14 cellular contexts compared by ENCODE assay signal in the genomic region with DNA sequence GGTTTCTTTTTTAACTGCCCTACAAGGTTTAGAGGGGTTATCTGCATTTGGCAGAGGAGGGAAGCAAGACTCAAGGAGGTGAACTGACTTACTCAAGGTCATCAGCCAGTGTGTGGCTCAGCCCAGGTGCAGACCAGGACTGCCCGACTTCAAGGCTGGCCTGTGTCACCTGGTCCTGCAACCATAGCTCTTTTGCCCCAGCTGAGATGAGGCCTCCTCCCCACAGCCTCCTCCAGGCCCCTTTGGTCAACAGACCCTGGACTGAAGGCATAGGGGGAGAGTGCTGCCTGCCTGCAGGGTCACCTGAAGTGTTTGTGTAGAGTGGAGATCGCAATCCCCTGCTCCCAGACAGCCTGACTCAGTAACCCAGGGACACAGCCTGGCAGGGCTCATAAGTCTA.
DNase-seq lines count a peak whose midpoint lies in the region; FAIRE-seq and TF ChIP-seq lines count a peak whose summit lies in the region.
"Had no signal": no experiment of that assay in that cellular context is flagged by ENCODE, and none has a peak within 500 bp of the region (broad histone marks: within the 10 kb centered on the region; RNA-seq: fewer than 3 reads in every experiment).

No MANE protein-coding gene starts in this region.

- H4K20me1 ChIP-seq in astrocyte (ENCODE audit: insufficient read depth, low read length) (no peaks in the 10 kb centered on the region), fibroblast of lung (ENCODE audit: control insufficient read depth, extremely low read depth, insufficient read depth, low read length) (no peaks in the 10 kb centered on the region)
- H4K20me1 ChIP-seq: BLaER1 had no signal

- peak overlapping the region; percentile 24 for H2AFZ ChIP-seq in astrocyte (ENCODE audit: low read depth, low read length)
- H2AFZ ChIP-seq in fibroblast of lung (ENCODE audit: low read length): no peak overlapping the region
- H2AFZ ChIP-seq in mesenchymal stem cell (ENCODE audit: low read depth, low read length): no peak overlapping the region
- H2AFZ ChIP-seq: GM23248 had no signal

- no peak overlapping the region for H3K4me3 Mint-ChIP-seq in astrocyte (ENCODE audit: unreplicated experiment)
- H3K4me3 Mint-ChIP-seq in activated T-helper 2 cell treated with anti-CD3 and anti-CD28 coated beads, Interferon-gamma antibody, Interleukin-2, Interleukin-4, amounts not matched to agents 10 μg/mL and 5 μg/mL and 100 μg/mL, durations not matched to agents 14 hours and 24 hours and 36 hours (ENCODE audit: low read depth): no peak overlapping the region
- H3K4me3 Mint-ChIP-seq: CD8-positive, alpha-beta memory T cell had no signal

- no peak overlapping the region for H2AK5ac ChIP-seq in mesenchymal stem cell (ENCODE audit: low read length, severe bottlenecking)

- H3K9me3 Mint-ChIP-seq in astrocyte (ENCODE audit: unreplicated experiment): no peaks in the 10 kb centered on the region
- no peaks in the 10 kb centered on the region for H3K9me3 Mint-ChIP-seq in activated T-helper 2 cell treated with anti-CD3 and anti-CD28 coated beads, Interferon-gamma antibody, Interleukin-2, Interleukin-4, amounts not matched to agents 10 μg/mL and 5 μg/mL and 100 μg/mL, durations not matched to agents 14 hours and 24 hours and 36 hours
- H3K9me3 Mint-ChIP-seq: CD8-positive, alpha-beta memory T cell had no signal

- no peaks in the 10 kb centered on the region for H3K36me3 ChIP-seq in astrocyte (ENCODE audit: insufficient read depth, low read length)
- H3K36me3 ChIP-seq in fibroblast of lung (ENCODE audit: control insufficient read depth, insufficient read depth, low read length): no peaks in the 10 kb centered on the region
- H3K36me3 ChIP-seq in mesenchymal stem cell (ENCODE audit: control insufficient read depth in 1 of 2, insufficient read depth in 2 of 2, low read depth in 1 of 2, low read length in 2 of 2): no peaks in the 10 kb centered on the region
- no peaks in the 10 kb centered on the region for H3K36me3 ChIP-seq in skeletal muscle tissue (ENCODE audit: control insufficient read depth in 3 of 3, insufficient read depth in 3 of 3, low read length in 3 of 3)
- H3K36me3 ChIP-seq: BLaER1 had no signal

- H3K4me2 ChIP-seq in astrocyte (ENCODE audit: low read length) (peak overlapping the region; percentile 83), fibroblast of lung (ENCODE audit: extremely low read depth, insufficient read depth, low read length) (peak overlapping the region; percentile 62), mesenchymal stem cell (ENCODE audit: low read length, poor library complexity, severe bottlenecking) (no peak overlapping the region)

- no peaks in the 10 kb centered on the region for H3K79me1 ChIP-seq in mesenchymal stem cell (replicated peaks; ENCODE audit: low read length, poor library complexity, severe bottlenecking)

- peaks cover 47% of the 10 kb centered on the region for H3K27me3 Mint-ChIP-seq in astrocyte (ENCODE audit: low read depth, unreplicated experiment)
- H3K27me3 Mint-ChIP-seq in activated T-helper 2 cell treated with anti-CD3 and anti-CD28 coated beads, Interferon-gamma antibody, Interleukin-2, Interleukin-4, amounts not matched to agents 10 μg/mL and 5 μg/mL and 100 μg/mL, durations not matched to agents 14 hours and 24 hours and 36 hours (ENCODE audit: low read depth): no peaks in the 10 kb centered on the region

- H3K27me3 ChIP-seq in astrocyte (ENCODE audit: insufficient read depth, low read length) (peaks cover 11% of the 10 kb centered on the region), fibroblast of lung (ENCODE audit: control insufficient read depth, insufficient read depth, low read length) (no peaks in the 10 kb centered on the region), mesenchymal stem cell (ENCODE audit: control insufficient read depth in 1 of 2, insufficient read depth in 1 of 2, low read length in 2 of 2) (peaks cover 30 to 38% of the 10 kb centered on the region in 2 experiments), skeletal muscle tissue (ENCODE audit: control insufficient read depth in 3 of 3, insufficient read depth in 3 of 3, low read length in 3 of 3) (peaks cover 0 to 4% (median 0%) of the 10 kb centered on the region in 3 donors)
- H3K27me3 ChIP-seq: BLaER1 had no signal

- peaks cover 40% of the 10 kb centered on the region for H3K4me1 ChIP-seq in astrocyte (ENCODE audit: insufficient read depth, low read length)
- H3K4me1 ChIP-seq in fibroblast of lung (ENCODE audit: control insufficient read depth, extremely low read depth, insufficient read depth, low read length): peaks cover 13% of the 10 kb centered on the region
- H3K4me1 ChIP-seq in mesenchymal stem cell (ENCODE audit: control insufficient read depth, insufficient read depth, low read depth, low read length): peaks cover 25% of the 10 kb centered on the region
- H3K4me1 ChIP-seq in skeletal muscle tissue (ENCODE audit: control insufficient read depth in 3 of 3, insufficient read depth in 3 of 3, low read length in 3 of 3): peaks cover 17 to 23% (median 22%) of the 10 kb centered on the region in 3 donors

- no peak overlapping the region for H3K4ac ChIP-seq in mesenchymal stem cell (ENCODE audit: low read depth in 1 of 2, low read length in 2 of 2)

- DNase-seq in astrocyte (ENCODE audit: low read depth): no peak
- DNase-seq in fibroblast of lung (ENCODE audit: low read depth in 2 of 2): no peak
- no peak for DNase-seq in mesenchymal stem cell
- DNase-seq in activated T-helper 2 cell treated with anti-CD3 and anti-CD28 coated beads, Interferon-gamma antibody, Interleukin-2, Interleukin-4, amounts not matched to agents 10 μg/mL and 5 μg/mL and 100 μg/mL, durations not matched to agents 14 hours and 24 hours and 36 hours (ENCODE audit: low spot score): no peak
- no peak for DNase-seq in HTR-8/SVneo (ENCODE audit: insufficient read length, low spot score)
- no peak for DNase-seq in NCI-H1694 (lab: John Stamatoyannopoulos, UW)
- DNase-seq: CD8-positive, alpha-beta memory T cell; DND-41; GDM1; GM23248; KG1; NCI-H1048 had no signal

- no peak overlapping the region for H4K8ac ChIP-seq in mesenchymal stem cell (ENCODE audit: low read length)

- no peak overlapping the region for H2BK15ac ChIP-seq in mesenchymal stem cell (ENCODE audit: low read depth, poor library complexity, severe bottlenecking)

- no peak overlapping the region for H3K23ac ChIP-seq in mesenchymal stem cell (ENCODE audit: low read length in 2 of 2)

- H3K9me3 ChIP-seq in astrocyte (ENCODE audit: insufficient read depth, low read depth, low read length): no peaks in the 10 kb centered on the region
- H3K9me3 ChIP-seq in fibroblast of lung (ENCODE audit: control insufficient read depth, insufficient read depth, low read depth, low read length): no peaks in the 10 kb centered on the region
- no peaks in the 10 kb centered on the region for H3K9me3 ChIP-seq in mesenchymal stem cell (ENCODE audit: control insufficient read depth, low read length)
- H3K9me3 ChIP-seq in skeletal muscle tissue (ENCODE audit: control insufficient read depth in 3 of 3, low read length in 3 of 3): no peaks in the 10 kb centered on the region
- H3K9me3 ChIP-seq: BLaER1 had no signal

- H3K4me3 ChIP-seq in astrocyte (ENCODE audit: insufficient read depth, low read depth, low read length) (no peak overlapping the region), fibroblast of lung (replicated peaks in 1 of 4; ENCODE audit: control extremely low read depth in 1 of 4, insufficient read depth in 1 of 4, low read depth in 3 of 4, low read length in 4 of 4) (no peak overlapping the region), mesenchymal stem cell (ENCODE audit: insufficient read depth in 1 of 2, low read depth in 1 of 2, low read length in 2 of 2) (peak overlapping the region in 1 of 2 experiments; percentile 10), skeletal muscle tissue (ENCODE audit: low read length in 3 of 3) (peak overlapping the region in 1 of 3 donors; percentile 49)
- H3K4me3 ChIP-seq: BLaER1, GM23248 had no signal

- no peaks in the 10 kb centered on the region for H3K36me3 Mint-ChIP-seq in astrocyte (ENCODE audit: low read depth, unreplicated experiment)
- no peaks in the 10 kb centered on the region for H3K36me3 Mint-ChIP-seq in activated T-helper 2 cell treated with anti-CD3 and anti-CD28 coated beads, Interferon-gamma antibody, Interleukin-2, Interleukin-4, amounts not matched to agents 10 μg/mL and 5 μg/mL and 100 μg/mL, durations not matched to agents 14 hours and 24 hours and 36 hours (ENCODE audit: low read depth)
- H3K36me3 Mint-ChIP-seq: CD8-positive, alpha-beta memory T cell had no signal

- H3K79me2 ChIP-seq in astrocyte (ENCODE audit: insufficient read depth, low read length) (no peaks in the 10 kb centered on the region), fibroblast of lung (ENCODE audit: control insufficient read depth, insufficient read depth, low read length) (no peaks in the 10 kb centered on the region)

- no peak overlapping the region for H2BK120ac ChIP-seq in mesenchymal stem cell (ENCODE audit: low read depth, low read length)

- FAIRE-seq in astrocyte (lab: Jason Lieb, UNC) (no peak), HTR-8/SVneo (lab: Jason Lieb, UNC) (no peak)

- no peak overlapping the region for H2BK5ac ChIP-seq in mesenchymal stem cell (ENCODE audit: low read depth, low read length, poor library complexity, severe bottlenecking)

- TF ChIP-seq CTCF in astrocyte (IDR thresholded peaks at IDR 0.05; ENCODE audit: insufficient read depth, low read depth, low read length) (no peak), fibroblast of lung (conservative IDR thresholded peaks at IDR 0.05 in 1 of 2, IDR thresholded peaks at IDR 0.05 in 1 of 2; ENCODE audit: low read depth in 1 of 2, low read length in 2 of 2) (no peak)

- peaks cover 14% of the 10 kb centered on the region for H3K4me1 Mint-ChIP-seq in astrocyte (ENCODE audit: low read depth, unreplicated experiment)
- H3K4me1 Mint-ChIP-seq in activated T-helper 2 cell treated with anti-CD3 and anti-CD28 coated beads, Interferon-gamma antibody, Interleukin-2, Interleukin-4, amounts not matched to agents 10 μg/mL and 5 μg/mL and 100 μg/mL, durations not matched to agents 14 hours and 24 hours and 36 hours (ENCODE audit: low read depth): no peaks in the 10 kb centered on the region
- H3K4me1 Mint-ChIP-seq: CD8-positive, alpha-beta memory T cell had no signal

- H3K9ac ChIP-seq in astrocyte (ENCODE audit: low read length) (peak overlapping the region; percentile 36), fibroblast of lung (ENCODE audit: insufficient read depth, low read length) (no peak overlapping the region), mesenchymal stem cell (ENCODE audit: low read length) (peak overlapping the region; percentile 52), skeletal muscle tissue (ENCODE audit: low read depth in 1 of 3, low read length in 3 of 3) (peak overlapping the region in 1 of 3 donors; percentile 25)
- H3K9ac ChIP-seq: BLaER1, GM23248 had no signal

- intact Hi-C loops in activated T-helper 2 cell treated with anti-CD3 and anti-CD28 coated beads, Interferon-gamma antibody, Interleukin-2, Interleukin-4, amounts not matched to agents 10 μg/mL and 5 μg/mL and 100 μg/mL, durations not matched to agents 14 hours and 24 hours and 36 hours (cut with micrococcal nuclease): no loop called here

- no peak overlapping the region for H2BK12ac ChIP-seq in mesenchymal stem cell (ENCODE audit: low read length in 2 of 2)

- 95% methylated on average over 2 of the region's 2 CpGs for WGBS in mesenchymal stem cell

- H3K14ac ChIP-seq in mesenchymal stem cell (ENCODE audit: low read length in 2 of 2): no peak overlapping the region

- H3K27ac ChIP-seq in astrocyte (ENCODE audit: low read depth, low read length) (peak overlapping the region; percentile 67), fibroblast of lung (ENCODE audit: insufficient read depth, low read length) (peak overlapping the region; percentile 63), mesenchymal stem cell (ENCODE audit: low read length, poor library complexity, severe bottlenecking) (no peak overlapping the region), skeletal muscle tissue (ENCODE audit: low read depth, low read length) (peak overlapping the region; percentile 1)
- H3K27ac ChIP-seq: BLaER1, GM23248 had no signal

- H4K91ac ChIP-seq in mesenchymal stem cell (ENCODE audit: low read length): no peak overlapping the region

- no peak overlapping the region for H3K27ac Mint-ChIP-seq in astrocyte (ENCODE audit: unreplicated experiment)
- no peak overlapping the region for H3K27ac Mint-ChIP-seq in activated T-helper 2 cell treated with anti-CD3 and anti-CD28 coated beads, Interferon-gamma antibody, Interleukin-2, Interleukin-4, amounts not matched to agents 10 μg/mL and 5 μg/mL and 100 μg/mL, durations not matched to agents 14 hours and 24 hours and 36 hours
- H3K27ac Mint-ChIP-seq: CD8-positive, alpha-beta memory T cell had no signal

- H3K18ac ChIP-seq in mesenchymal stem cell (ENCODE audit: low read depth in 1 of 2, low read length in 2 of 2): no peak overlapping the region
